In genomic region chr2:32627901-32628645, GRCh38 we compare ENCODE assay signal across 1 cellular context.
TF ChIP-seq lines count a peak whose summit lies in the region.

TTC27 (plus strand) TSS chr2:32628050; CDS start chr2:32628293, 243 bp downstream.

TF ChIP-seq in HepG2, 621 proteins besides CTCF, POLR2A, EP300 and RAD21 (continued from another document):
- TF ChIP-seq HNF4A (CRISPR knock-in tag; IDR thresholded peaks at IDR 0.05) (no peak), TRIM22 (IDR thresholded peaks at IDR 0.05) (no peak), PAX8 (CRISPR knock-in tag; IDR thresholded peaks at IDR 0.05; ENCODE audit: borderline replicate concordance) (0 out of 2 replicates have a peak, but pooled peaks have one; percentile 58), ZNF660 (CRISPR knock-in tag; IDR thresholded peaks at IDR 0.05; ENCODE audit: borderline replicate concordance, low read depth) (no peak), SMC3 (IDR thresholded peaks at IDR 0.05; ENCODE audit: low read length) (no peak), CERS6 (CRISPR knock-in tag; IDR thresholded peaks at IDR 0.05) (no peak), ZNF121 (CRISPR knock-in tag; IDR thresholded peaks at IDR 0.05) (peak; percentile 4; the same call in 1 of the 2 replicates), PATZ1 (CRISPR knock-in tag; IDR thresholded peaks at IDR 0.05) (peak; percentile 53; the same call in 1 of the 2 replicates), SMYD3 (CRISPR knock-in tag; IDR thresholded peaks at IDR 0.05) (no peak; the same call in 1 of the 2 replicates), ZNF704 (CRISPR knock-in tag; IDR thresholded peaks at IDR 0.05; ENCODE audit: borderline replicate concordance) (peak; percentile 89; the same call in 1 of the 2 replicates), ZNF276 (CRISPR knock-in tag; IDR thresholded peaks at IDR 0.05; ENCODE audit: low read depth) (peak; percentile 83; the same call in 1 of the 2 replicates), NFE2L2 (IDR thresholded peaks at IDR 0.05; ENCODE audit: low read length) (no peak), ZBTB34 (CRISPR knock-in tag; IDR thresholded peaks at IDR 0.05) (no peak; the same call in 1 of the 2 replicates), ZNF160 (CRISPR knock-in tag; IDR thresholded peaks at IDR 0.05) (no peak), TBX2 (CRISPR knock-in tag; IDR thresholded peaks at IDR 0.05; ENCODE audit: borderline replicate concordance) (peak; percentile 50; the same call in 1 of the 2 replicates), NBN (conservative IDR thresholded peaks at IDR 0.05) (no peak), SAFB2 (CRISPR knock-in tag; IDR thresholded peaks at IDR 0.05; ENCODE audit: borderline replicate concordance, low read depth) (no peak; the same call in 1 of the 2 replicates), ZNF431 (CRISPR knock-in tag; IDR thresholded peaks at IDR 0.05; ENCODE audit: borderline replicate concordance, low read depth) (no peak; the same call in 1 of the 2 replicates), SRY (CRISPR knock-in tag; IDR thresholded peaks at IDR 0.05) (no peak; the same call in 1 of the 2 replicates), AKNA (CRISPR knock-in tag; IDR thresholded peaks at IDR 0.05; ENCODE audit: borderline replicate concordance) (no peak), CBX1 (IDR thresholded peaks at IDR 0.05; ENCODE audit: low read depth) (peak; percentile 46), ZNF619 (CRISPR knock-in tag; IDR thresholded peaks at IDR 0.05) (no peak), MTF1 (CRISPR knock-in tag; IDR thresholded peaks at IDR 0.05) (no peak), ZBTB25 (CRISPR knock-in tag; IDR thresholded peaks at IDR 0.05) (0 out of 2 replicates have a peak, but pooled peaks have one; percentile 63), THYN1 (CRISPR knock-in tag; IDR thresholded peaks at IDR 0.05; ENCODE audit: borderline replicate concordance, low read depth) (no peak), ZNF616 (CRISPR knock-in tag; IDR thresholded peaks at IDR 0.05; ENCODE audit: low read depth) (no peak)
